ENCODE assay signal across 1 cellular context in genomic region chr3:172065534-172065933, GRCh38.
TF ChIP-seq lines count a peak whose summit lies in the region.

No MANE protein-coding gene starts in this region.

TF ChIP-seq in HEK293, 187 proteins besides CTCF, POLR2A, EP300 and RAD21 (continued from another document):
- TF ChIP-seq ZNF518A (tag by site-specific recombination; conservative IDR thresholded peaks at IDR 0.05; ENCODE audit: low read depth) (no peak), ZNF2 (tag by site-specific recombination; IDR thresholded peaks at IDR 0.05) (no peak), ZFP3 (tag by site-specific recombination; IDR thresholded peaks at IDR 0.05; ENCODE audit: low read depth) (no peak), ZNF629 (tag by site-specific recombination; IDR thresholded peaks at IDR 0.05) (no peak), OSR2 (tag by site-specific recombination; IDR thresholded peaks at IDR 0.05) (peak; percentile 22; the same call in 1 of the 2 replicates), ZNF132 (tag by site-specific recombination; IDR thresholded peaks at IDR 0.05; ENCODE audit: borderline replicate concordance) (no peak), ZSCAN30 (tag by site-specific recombination; IDR thresholded peaks at IDR 0.05) (peak; percentile 53; the same call in 1 of the 2 replicates), ZNF266 (tag by site-specific recombination; IDR thresholded peaks at IDR 0.05; ENCODE audit: low read depth) (no peak), PBX3 (CRISPR knock-in tag; IDR thresholded peaks at IDR 0.05) (no peak), ZNF239 (tag by site-specific recombination; IDR thresholded peaks at IDR 0.05) (no peak), GFI1B (tag by site-specific recombination; IDR thresholded peaks at IDR 0.05) (peak; percentile 66; the same call in 1 of the 2 replicates), TRIM28 (IDR thresholded peaks at IDR 0.05; ENCODE audit: borderline replicate concordance, low read length) (no peak), ZNF768 (tag by site-specific recombination; IDR thresholded peaks at IDR 0.05) (no peak), ZNF747 (tag by site-specific recombination; IDR thresholded peaks at IDR 0.05) (no peak), ZNF561 (tag by site-specific recombination; IDR thresholded peaks at IDR 0.05; ENCODE audit: borderline replicate concordance) (0 out of 2 replicates have a peak, but pooled peaks have one; percentile 34), ZNF548 (tag by site-specific recombination; IDR thresholded peaks at IDR 0.05) (no peak), ZNF701 (tag by site-specific recombination; IDR thresholded peaks at IDR 0.05) (no peak), ZSCAN23 (tag by site-specific recombination; IDR thresholded peaks at IDR 0.05) (no peak), ZNF18 (tag by site-specific recombination; IDR thresholded peaks at IDR 0.05) (peak; percentile 24; the same call in 1 of the 2 replicates), ZNF48 (tag by site-specific recombination; IDR thresholded peaks at IDR 0.05) (no peak), ZNF488 (tag by site-specific recombination; IDR thresholded peaks at IDR 0.05) (no peak), ZNF221 (tag by site-specific recombination; IDR thresholded peaks at IDR 0.05; ENCODE audit: borderline replicate concordance) (no peak), ZBTB44 (tag by site-specific recombination; IDR thresholded peaks at IDR 0.05) (peak; percentile 51; the same call in 1 of the 2 replicates), ZBTB7A (tag by site-specific recombination; IDR thresholded peaks at IDR 0.05; ENCODE audit: low read depth) (no peak), ZNF394 (tag by site-specific recombination; IDR thresholded peaks at IDR 0.05; ENCODE audit: borderline replicate concordance) (no peak), SP3 (tag by site-specific recombination; IDR thresholded peaks at IDR 0.05) (no peak), FEZF1 (tag by site-specific recombination; IDR thresholded peaks at IDR 0.05) (peak; percentile 97), GLI4 (tag by site-specific recombination; IDR thresholded peaks at IDR 0.05) (no peak), ZNF473 (tag by site-specific recombination; IDR thresholded peaks at IDR 0.05) (no peak), PATZ1 (tag by site-specific recombination; IDR thresholded peaks at IDR 0.05) (no peak), ZNF404 (tag by site-specific recombination; IDR thresholded peaks at IDR 0.05) (no peak), ZNF624 (tag by site-specific recombination; IDR thresholded peaks at IDR 0.05) (no peak), ZNF560 (tag by site-specific recombination; IDR thresholded peaks at IDR 0.05; ENCODE audit: borderline replicate concordance) (no peak), ZNF354C (tag by site-specific recombination; IDR thresholded peaks at IDR 0.05; ENCODE audit: borderline replicate concordance, low read depth) (no peak)
TF ChIP-seq in HEK293: peak in this region for 11.
